ENCODE assay signal across 1 cellular context in genomic region chr14:103742499-103743255, GRCh38.
TF ChIP-seq lines count a peak whose summit lies in the region.

No MANE protein-coding gene starts in this region.

TF ChIP-seq in GM23338, 12 proteins besides CTCF, POLR2A, EP300 and RAD21 (continued from another document):
- TF ChIP-seq ZNF462 (CRISPR knock-in tag; IDR thresholded peaks at IDR 0.05) (no peak), ZNF114 (CRISPR knock-in tag; IDR thresholded peaks at IDR 0.05) (no peak), JUNB (IDR thresholded peaks at IDR 0.05; ENCODE audit: unreplicated experiment) (no peak), NANOG (IDR thresholded peaks at IDR 0.05; ENCODE audit: borderline replicate concordance) (no peak), EZH2 (IDR thresholded peaks at IDR 0.05; ENCODE audit: low read depth, unreplicated experiment) (no peak), ZNF331 (CRISPR knock-in tag; IDR thresholded peaks at IDR 0.05; ENCODE audit: low read depth) (no peak)
- TF ChIP-seq, protein P1, sequence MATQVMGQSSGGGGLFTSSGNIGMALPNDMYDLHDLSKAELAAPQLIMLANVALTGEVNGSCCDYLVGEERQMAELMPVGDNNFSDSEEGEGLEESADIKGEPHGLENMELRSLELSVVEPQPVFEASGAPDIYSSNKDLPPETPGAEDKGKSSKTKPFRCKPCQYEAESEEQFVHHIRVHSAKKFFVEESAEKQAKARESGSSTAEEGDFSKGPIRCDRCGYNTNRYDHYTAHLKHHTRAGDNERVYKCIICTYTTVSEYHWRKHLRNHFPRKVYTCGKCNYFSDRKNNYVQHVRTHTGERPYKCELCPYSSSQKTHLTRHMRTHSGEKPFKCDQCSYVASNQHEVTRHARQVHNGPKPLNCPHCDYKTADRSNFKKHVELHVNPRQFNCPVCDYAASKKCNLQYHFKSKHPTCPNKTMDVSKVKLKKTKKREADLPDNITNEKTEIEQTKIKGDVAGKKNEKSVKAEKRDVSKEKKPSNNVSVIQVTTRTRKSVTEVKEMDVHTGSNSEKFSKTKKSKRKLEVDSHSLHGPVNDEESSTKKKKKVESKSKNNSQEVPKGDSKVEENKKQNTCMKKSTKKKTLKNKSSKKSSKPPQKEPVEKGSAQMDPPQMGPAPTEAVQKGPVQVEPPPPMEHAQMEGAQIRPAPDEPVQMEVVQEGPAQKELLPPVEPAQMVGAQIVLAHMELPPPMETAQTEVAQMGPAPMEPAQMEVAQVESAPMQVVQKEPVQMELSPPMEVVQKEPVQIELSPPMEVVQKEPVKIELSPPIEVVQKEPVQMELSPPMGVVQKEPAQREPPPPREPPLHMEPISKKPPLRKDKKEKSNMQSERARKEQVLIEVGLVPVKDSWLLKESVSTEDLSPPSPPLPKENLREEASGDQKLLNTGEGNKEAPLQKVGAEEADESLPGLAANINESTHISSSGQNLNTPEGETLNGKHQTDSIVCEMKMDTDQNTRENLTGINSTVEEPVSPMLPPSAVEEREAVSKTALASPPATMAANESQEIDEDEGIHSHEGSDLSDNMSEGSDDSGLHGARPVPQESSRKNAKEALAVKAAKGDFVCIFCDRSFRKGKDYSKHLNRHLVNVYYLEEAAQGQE (IDR thresholded peaks at IDR 0.05; ENCODE audit: unreplicated experiment), result no peak
- TF ChIP-seq, protein P2, sequence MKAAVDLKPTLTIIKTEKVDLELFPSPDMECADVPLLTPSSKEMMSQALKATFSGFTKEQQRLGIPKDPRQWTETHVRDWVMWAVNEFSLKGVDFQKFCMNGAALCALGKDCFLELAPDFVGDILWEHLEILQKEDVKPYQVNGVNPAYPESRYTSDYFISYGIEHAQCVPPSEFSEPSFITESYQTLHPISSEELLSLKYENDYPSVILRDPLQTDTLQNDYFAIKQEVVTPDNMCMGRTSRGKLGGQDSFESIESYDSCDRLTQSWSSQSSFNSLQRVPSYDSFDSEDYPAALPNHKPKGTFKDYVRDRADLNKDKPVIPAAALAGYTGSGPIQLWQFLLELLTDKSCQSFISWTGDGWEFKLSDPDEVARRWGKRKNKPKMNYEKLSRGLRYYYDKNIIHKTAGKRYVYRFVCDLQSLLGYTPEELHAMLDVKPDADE (IDR thresholded peaks at IDR 0.05), result no peak
